In the genomic region with DNA sequence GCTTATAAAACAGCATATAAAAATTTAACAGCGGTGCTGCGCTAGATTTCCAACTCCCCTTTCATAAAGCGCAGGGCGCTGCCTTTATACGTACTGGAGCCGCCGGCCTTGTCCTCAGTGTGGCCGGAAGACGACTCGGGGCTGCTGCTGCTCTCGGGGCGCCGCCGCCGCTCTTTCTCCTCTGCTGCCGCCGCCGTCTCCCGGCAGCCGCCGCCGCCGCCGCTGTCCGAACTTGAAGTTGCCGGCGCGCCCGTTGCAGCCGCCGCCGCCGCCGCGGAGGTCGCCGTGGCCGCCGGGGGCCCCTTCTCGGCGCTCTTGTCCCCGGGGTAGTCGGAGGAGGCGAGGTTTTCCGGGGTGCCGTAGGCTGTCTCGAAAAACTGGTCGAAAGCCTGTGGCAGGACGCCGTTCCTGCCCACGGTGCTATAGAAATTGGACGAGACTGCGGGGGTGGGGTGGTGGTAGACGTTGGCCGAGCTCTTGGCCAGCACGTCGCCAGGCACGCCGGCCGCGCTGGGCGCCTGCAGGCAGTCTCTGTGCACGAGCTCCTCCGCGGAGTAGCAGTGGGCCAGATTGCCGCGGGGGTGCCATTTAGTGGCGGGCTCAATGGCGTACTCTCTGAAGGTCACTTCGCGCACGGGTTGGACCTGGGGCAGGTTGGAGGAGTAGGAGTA, we compare ENCODE assay signal across 1 cellular context.
TF ChIP-seq lines count a peak whose summit lies in the region.

No MANE protein-coding gene starts in this region.

TF ChIP-seq in SK-N-SH, 30 proteins besides CTCF, POLR2A, EP300 and RAD21 (continued from another document):
- TF ChIP-seq MXI1 (IDR thresholded peaks at IDR 0.05; ENCODE audit: low read depth, low read length): no peak
